In the genomic region with DNA sequence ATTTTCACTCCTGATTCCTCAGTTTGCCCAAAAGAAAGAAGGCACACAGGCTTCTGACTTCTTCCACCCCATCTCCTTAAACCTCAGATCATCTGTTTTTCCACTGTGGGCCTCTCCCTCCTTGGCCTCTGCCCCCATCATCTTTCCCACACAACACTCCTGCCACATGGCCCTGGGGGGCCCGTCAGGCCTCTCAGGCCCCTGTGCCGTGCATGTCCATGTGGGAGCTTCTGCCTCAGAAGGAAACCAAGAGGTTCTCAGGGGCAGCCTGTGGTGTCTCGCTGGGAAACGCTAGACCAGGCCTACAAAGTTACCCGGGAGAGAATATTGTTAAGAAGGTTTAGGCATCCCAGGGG, we compare ENCODE assay signal across 9 cellular contexts. TPM values are rescaled to one million over a fixed set of nuclear protein-coding genes. Genes with fewer than 3 reads are reported as not detected.
A peak's percentile ranks its signal among the peaks of the same experiment; 100 is the strongest.
DNase-seq lines count a peak whose midpoint lies in the region; ATAC-seq and TF ChIP-seq lines count a peak whose summit lies in the region.
"Had no signal": no experiment of that assay in that cellular context is flagged by ENCODE, and none has a peak within 500 bp of the region (broad histone marks: within the 10 kb centered on the region; RNA-seq: fewer than 3 reads in every experiment).

No MANE protein-coding gene starts in this region.

- POLR2A ChIA-PET in activated CD4-positive, alpha-beta T cell treated with anti-CD3 and anti-CD28 coated beads for 36 hours (lab: Charles Lee), result no interaction called here

- no peaks in the 10 kb centered on the region for H3K9me3 Mint-ChIP-seq in activated CD4-positive, alpha-beta T cell treated with anti-CD3 and anti-CD28 coated beads for 36 hours (ENCODE audit: low read depth)

- peak overlapping the region; percentile 81 for H3K27ac Mint-ChIP-seq in activated CD4-positive, alpha-beta T cell treated with anti-CD3 and anti-CD28 coated beads for 36 hours

- no peaks in the 10 kb centered on the region for H3K36me3 ChIP-seq in effector memory CD4-positive, alpha-beta T cell (ENCODE audit: control insufficient read depth, insufficient read depth, low read length)
- no peaks in the 10 kb centered on the region for H3K36me3 ChIP-seq in ovary

- peak overlapping the region; percentile 37 for H3K4me3 Mint-ChIP-seq in activated CD4-positive, alpha-beta T cell treated with anti-CD3 and anti-CD28 coated beads for 36 hours

- ATAC-seq in activated CD4-positive, alpha-beta T cell treated with anti-CD3 and anti-CD28 coated beads for 36 hours, result no peak
- ATAC-seq in HG02885 (IDR thresholded peaks at IDR 0.05; ENCODE audit: poor library complexity, unreplicated experiment), result peak; percentile 45
- peak; percentile 47 for ATAC-seq in stimulated activated naive CD8-positive, alpha-beta T cell treated with anti-CD3 and anti-CD28 coated beads, Interleukin-15, Interleukin-2, amounts not matched to agents 100 U/mL and 50 U/mL, for 24 hours

- H3K9me3 ChIP-seq in effector memory CD4-positive, alpha-beta T cell (ENCODE audit: control insufficient read depth, low read length), result no peaks in the 10 kb centered on the region
- no peaks in the 10 kb centered on the region for H3K9me3 ChIP-seq in ovary

- peaks cover 28% of the 10 kb centered on the region for H3K4me1 Mint-ChIP-seq in activated CD4-positive, alpha-beta T cell treated with anti-CD3 and anti-CD28 coated beads for 36 hours

- TF ChIP-seq CTCF in ovary (IDR thresholded peaks at IDR 0.05), result no peak

- H3K4me3 ChIP-seq in effector memory CD4-positive, alpha-beta T cell (ENCODE audit: insufficient read depth, low read depth, low read length, poor library complexity, severe bottlenecking), result no peak overlapping the region
- H3K4me3 ChIP-seq in ovary, result no peak overlapping the region

- H3K27me3 ChIP-seq in effector memory CD4-positive, alpha-beta T cell (replicated peaks; ENCODE audit: control insufficient read depth, insufficient read depth, low read length, poor library complexity, severe bottlenecking), result no peaks in the 10 kb centered on the region
- no peaks in the 10 kb centered on the region for H3K27me3 ChIP-seq in ovary

- H3K4me1 ChIP-seq in effector memory CD4-positive, alpha-beta T cell (ENCODE audit: control insufficient read depth, insufficient read depth, low read length, poor library complexity, severe bottlenecking), result peaks cover 6% of the 10 kb centered on the region
- peaks cover 3% of the 10 kb centered on the region for H3K4me1 ChIP-seq in ovary (ENCODE audit: insufficient read depth)

- intact Hi-C loops in activated CD4-positive, alpha-beta T cell treated with anti-CD3 and anti-CD28 coated beads for 36 hours (cut with DNase I, micrococcal nuclease), result no loop called here
- intact Hi-C loops in ovary (cut with DNase I), result no loop called here

- no peak for TF ChIP-seq POLR2A in ovary (IDR thresholded peaks at IDR 0.05)

- no peak for DNase-seq in activated CD4-positive, alpha-beta T cell treated with anti-CD3 and anti-CD28 coated beads for 36 hours
- no peak for DNase-seq in activated CD4-positive, alpha-beta T cell treated with anti-CD3 and anti-CD28 coated beads, Interleukin-2, amount 50 U/mL, for 48 hours
- peak; percentile 35 for DNase-seq in activated T-cell treated with anti-CD3 and anti-CD28 coated beads, Interleukin-2, amount 50 U/mL, for 48 hours
- DNase-seq in stimulated activated naive CD8-positive, alpha-beta T cell treated with anti-CD3 and anti-CD28 coated beads, Interleukin-15, Interleukin-2, amounts not matched to agents 100 U/mL and 50 U/mL, for 24 hours, result peak; percentile 26
- DNase-seq in midbrain (lab: John Stamatoyannopoulos, UW) (no peak), ovary (no peak)
- DNase-seq in effector memory CD4-positive, alpha-beta T cell, result no peak

- H3K27me3 Mint-ChIP-seq in activated CD4-positive, alpha-beta T cell treated with anti-CD3 and anti-CD28 coated beads for 36 hours, result no peaks in the 10 kb centered on the region

- no peak overlapping the region for H3K27ac ChIP-seq in effector memory CD4-positive, alpha-beta T cell (ENCODE audit: insufficient read depth, low read length, poor library complexity, severe bottlenecking)
- H3K27ac ChIP-seq in ovary, result no peak overlapping the region

- H3K36me3 Mint-ChIP-seq in activated CD4-positive, alpha-beta T cell treated with anti-CD3 and anti-CD28 coated beads for 36 hours (ENCODE audit: low read depth), result no peaks in the 10 kb centered on the region

- CTCF ChIA-PET in activated CD4-positive, alpha-beta T cell treated with anti-CD3 and anti-CD28 coated beads for 36 hours (lab: Charles Lee), result no interaction called here

- WGBS in ovary, 3 donors, result 43 to 59% (median 47%) methylated on average over 5 of the region's 5 CpGs

- TF ChIP-seq EP300 in ovary (IDR thresholded peaks at IDR 0.05), result no peak

RNA-seq across cellular contexts. Expression of a gene that starts 8.0 kb away (rescaled TPM):
- under 1 TPM; 0.05 to 0.09 TPM for total RNA-seq in activated CD4-positive, alpha-beta T cell treated with anti-CD3 and anti-CD28 coated beads for 36 hours
- 1 to 10 TPM in 2 of 7 donors, under 1 TPM in 5; under 0.01 to 1.2 (median 0.72) TPM for total RNA-seq in ovary
- polyA plus RNA-seq in ovary, result 1 to 10 TPM in 1 of 2 donors, under 1 TPM in 1; 0.73 to 1.1 TPM
- total RNA-seq: T-helper 1 cell treated with Interleukin-12 subunit alpha and Interleukin-12 subunit beta and Interleukin-4 antibody, amounts not matched to agents 30 ng/mL and 1 ng/mL, for 36 hours had no signal

RNA-seq across cellular contexts. Expression of a gene that starts 14.7 kb away (rescaled TPM):
- 10 to 100 TPM; 29.2 to 40.1 TPM for total RNA-seq in activated CD4-positive, alpha-beta T cell treated with anti-CD3 and anti-CD28 coated beads for 36 hours
- total RNA-seq in ovary, result 10 to 100 TPM in 6 of 7 donors, 1 to 10 TPM in 1; 8.2 to 24.0 (median 18.2) TPM
- 10 to 100 TPM in 1 of 2 donors, 1 to 10 TPM in 1; 8.5 to 29.1 TPM for polyA plus RNA-seq in ovary

RNA-seq across cellular contexts. Expression of a gene that starts 26.6 kb away (rescaled TPM):
- total RNA-seq in activated CD4-positive, alpha-beta T cell treated with anti-CD3 and anti-CD28 coated beads for 36 hours, result 10 to 100 TPM; 46.2 to 47.5 TPM
- 10 to 100 TPM; 31.8 to 68.8 (median 37.6) TPM for total RNA-seq in ovary
- 10 to 100 TPM; 38.1 to 39.4 TPM for polyA plus RNA-seq in ovary

RNA-seq across cellular contexts. Expression of a gene that starts 27.0 kb away (rescaled TPM):
- total RNA-seq in activated CD4-positive, alpha-beta T cell treated with anti-CD3 and anti-CD28 coated beads for 36 hours, result 100 to 1,000 TPM; 216 to 257 TPM
- 100 to 1,000 TPM; 141 to 172 (median 159) TPM for total RNA-seq in ovary
- polyA plus RNA-seq in ovary, result 100 to 1,000 TPM; 182 to 292 TPM

RNA-seq across cellular contexts. Expression of a gene that starts 33.2 kb away (rescaled TPM):
- total RNA-seq in activated CD4-positive, alpha-beta T cell treated with anti-CD3 and anti-CD28 coated beads for 36 hours, result 10 to 100 TPM; 24.2 to 24.7 TPM
- total RNA-seq in ovary, result 10 to 100 TPM; 11.8 to 32.0 (median 24.2) TPM
- polyA plus RNA-seq in ovary, result 10 to 100 TPM; 29.7 to 32.9 TPM

Comparison
In these comparisons a context has a peak if more than half of its experiments do, and no peak if none do; other contexts are left out.
1. DNase-seq: peak in activated T-cell treated with anti-CD3 and anti-CD28 coated beads, Interleukin-2, amount 50 U/mL, for 48 hours (2 of 2) and stimulated activated naive CD8-positive, alpha-beta T cell treated with anti-CD3 and anti-CD28 coated beads, Interleukin-15, Interleukin-2, amounts not matched to agents 100 U/mL and 50 U/mL, for 24 hours (single experiment); none in activated CD4-positive, alpha-beta T cell treated with anti-CD3 and anti-CD28 coated beads for 36 hours (single experiment), activated CD4-positive, alpha-beta T cell treated with anti-CD3 and anti-CD28 coated beads, Interleukin-2, amount 50 U/mL, for 48 hours (0 of 2), midbrain (single experiment), effector memory CD4-positive, alpha-beta T cell (0 of 3) and ovary (0 of 5).